ENCODE assay signal across 14 cellular contexts in the genomic region with DNA sequence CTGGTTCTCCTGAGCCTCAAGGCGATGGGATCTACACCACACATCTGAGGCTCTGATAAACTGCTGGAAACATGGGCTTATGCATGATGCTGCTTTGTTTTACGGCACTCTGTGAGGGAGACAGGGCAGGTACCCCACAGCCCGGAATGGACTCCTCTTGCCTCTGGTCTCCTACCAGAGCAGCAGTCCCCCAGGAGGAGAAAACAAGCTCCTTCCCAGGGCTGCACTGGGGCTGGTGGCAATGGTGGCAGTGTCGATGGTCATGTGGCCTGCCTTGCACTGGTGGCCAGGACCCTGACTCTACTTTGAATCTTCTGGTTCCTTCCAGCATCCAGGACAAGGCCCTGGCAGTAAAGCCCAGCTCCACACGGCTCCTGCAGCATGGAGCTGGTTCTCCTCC.
A peak's percentile ranks its signal among the peaks of the same experiment; 100 is the strongest.
DNase-seq lines count a peak whose midpoint lies in the region; ATAC-seq lines count a peak whose summit lies in the region.
"Had no signal": no experiment of that assay in that cellular context is flagged by ENCODE, and none has a peak within 500 bp of the region (broad histone marks: within the 10 kb centered on the region; RNA-seq: fewer than 3 reads in every experiment).

No MANE protein-coding gene starts in this region.

- H3K27me3 Mint-ChIP-seq in T-helper 1 cell treated with Interleukin-12 subunit alpha and Interleukin-12 subunit beta and Interleukin-4 antibody, amounts not matched to agents 30 μg/mL and 1 μg/mL, for 36 hours (ENCODE audit: low read depth) = no peaks in the 10 kb centered on the region
- H3K27me3 Mint-ChIP-seq in T-helper 17 cell = no peaks in the 10 kb centered on the region

- DNase-seq in T-helper 1 cell = no peak
- DNase-seq in T-helper 17 cell = no peak
- DNase-seq in stimulated activated effector memory CD8-positive, alpha-beta T cell treated with anti-CD3 and anti-CD28 coated beads, Interleukin-12 subunit alpha, Interleukin-12 subunit beta, amount 100 ng/mL, for 72 hours (ENCODE audit: low spot score in 2 of 2) = no peak
- DNase-seq in epidermal melanocyte (ENCODE audit: insufficient read length, low spot score) = no peak
- no peak for DNase-seq in germinal center (ENCODE audit: low spot score)
- no peak for DNase-seq in MG63
- DNase-seq: COR-L47; NCI-H187 treated with DMSO at 0.1 percent for 48 hours; NCI-H748 treated with DMSO at 0.1 percent for 48 hours; stimulated activated naive CD4-positive, alpha-beta T cell had no signal

- H3K27me3 ChIP-seq in layer of hippocampus (ENCODE audit: control insufficient read depth, insufficient read depth, low read length) = no peaks in the 10 kb centered on the region
- no peaks in the 10 kb centered on the region for H3K27me3 ChIP-seq in MG63

- no peak overlapping the region for H3K4me3 Mint-ChIP-seq in T-helper 1 cell treated with Interleukin-12 subunit alpha and Interleukin-12 subunit beta and Interleukin-4 antibody, amounts not matched to agents 30 μg/mL and 1 μg/mL, for 36 hours
- peak overlapping the region; percentile 12 for H3K4me3 Mint-ChIP-seq in T-helper 17 cell
- H3K4me3 Mint-ChIP-seq in stimulated activated effector memory CD8-positive, alpha-beta T cell treated with anti-CD3 and anti-CD28 coated beads, Interleukin-12 subunit alpha, Interleukin-12 subunit beta, amount 100 ng/mL, for 72 hours = no peak overlapping the region
- H3K4me3 Mint-ChIP-seq: neural crest cell had no signal

- H3K27ac Mint-ChIP-seq in T-helper 1 cell treated with Interleukin-12 subunit alpha and Interleukin-12 subunit beta and Interleukin-4 antibody, amounts not matched to agents 30 μg/mL and 1 μg/mL, for 36 hours = peak overlapping the region; percentile 57
- H3K27ac Mint-ChIP-seq in T-helper 17 cell = no peak overlapping the region
- H3K27ac Mint-ChIP-seq in stimulated activated effector memory CD8-positive, alpha-beta T cell treated with anti-CD3 and anti-CD28 coated beads, Interleukin-12 subunit alpha, Interleukin-12 subunit beta, amount 100 ng/mL, for 72 hours = peak overlapping the region; percentile 54

- H3K36me3 ChIP-seq in MG63 = no peaks in the 10 kb centered on the region

- peaks cover 6% of the 10 kb centered on the region for H3K36me3 Mint-ChIP-seq in T-helper 1 cell treated with Interleukin-12 subunit alpha and Interleukin-12 subunit beta and Interleukin-4 antibody, amounts not matched to agents 30 μg/mL and 1 μg/mL, for 36 hours (ENCODE audit: low read depth)
- no peaks in the 10 kb centered on the region for H3K36me3 Mint-ChIP-seq in T-helper 17 cell (ENCODE audit: low read depth)
- no peaks in the 10 kb centered on the region for H3K36me3 Mint-ChIP-seq in stimulated activated effector memory CD8-positive, alpha-beta T cell treated with anti-CD3 and anti-CD28 coated beads, Interleukin-12 subunit alpha, Interleukin-12 subunit beta, amount 100 ng/mL, for 72 hours

- H3K9me3 Mint-ChIP-seq in T-helper 1 cell treated with Interleukin-12 subunit alpha and Interleukin-12 subunit beta and Interleukin-4 antibody, amounts not matched to agents 30 μg/mL and 1 μg/mL, for 36 hours = no peaks in the 10 kb centered on the region
- no peaks in the 10 kb centered on the region for H3K9me3 Mint-ChIP-seq in stimulated activated effector memory CD8-positive, alpha-beta T cell treated with anti-CD3 and anti-CD28 coated beads, Interleukin-12 subunit alpha, Interleukin-12 subunit beta, amount 100 ng/mL, for 72 hours
- H3K9me3 Mint-ChIP-seq: neural crest cell had no signal

- ATAC-seq in T-helper 17 cell = no peak
- no peak for ATAC-seq in stimulated activated effector memory CD8-positive, alpha-beta T cell treated with anti-CD3 and anti-CD28 coated beads, Interleukin-12 subunit alpha, Interleukin-12 subunit beta, amount 100 ng/mL, for 72 hours

- no peak overlapping the region for H3K4me3 ChIP-seq in MG63

- H3K4me1 Mint-ChIP-seq in T-helper 1 cell treated with Interleukin-12 subunit alpha and Interleukin-12 subunit beta and Interleukin-4 antibody, amounts not matched to agents 30 μg/mL and 1 μg/mL, for 36 hours (ENCODE audit: low read depth) = peaks cover 46% of the 10 kb centered on the region
- peaks cover 14% of the 10 kb centered on the region for H3K4me1 Mint-ChIP-seq in T-helper 17 cell
- H3K4me1 Mint-ChIP-seq in stimulated activated effector memory CD8-positive, alpha-beta T cell treated with anti-CD3 and anti-CD28 coated beads, Interleukin-12 subunit alpha, Interleukin-12 subunit beta, amount 100 ng/mL, for 72 hours = peaks cover 57% of the 10 kb centered on the region

- H3K27ac ChIP-seq in layer of hippocampus (ENCODE audit: low read depth, low read length) = peak overlapping the region; percentile 55
- H3K27ac ChIP-seq: 22Rv1 had no signal

- H3K9me3 ChIP-seq in T-helper 17 cell (ENCODE audit: control insufficient read depth, low read length, poor library complexity, severe bottlenecking) = no peaks in the 10 kb centered on the region
- H3K9me3 ChIP-seq in MG63 = no peaks in the 10 kb centered on the region
